ENCODE assay signal across 8 cellular contexts in the genomic region with DNA sequence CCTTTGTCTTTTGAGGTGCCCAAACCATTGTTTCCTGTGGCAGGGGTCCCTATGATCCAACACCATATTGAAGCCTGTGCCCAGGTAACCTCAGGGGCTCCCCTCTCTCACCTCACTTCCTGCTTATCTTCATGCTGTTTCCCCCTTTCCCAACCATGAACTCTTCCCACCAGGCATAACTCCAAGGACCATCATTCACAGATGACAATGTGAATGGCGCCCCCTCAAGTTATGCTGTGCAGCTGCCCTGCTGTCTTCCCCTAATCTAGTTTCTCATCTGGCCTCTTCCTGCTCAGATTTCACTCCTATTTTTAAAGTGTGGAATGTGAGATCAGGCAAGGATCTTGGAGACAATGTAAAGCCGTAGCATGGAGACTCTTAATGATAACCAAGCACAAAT. TPM values are rescaled to one million over a fixed set of nuclear protein-coding genes. Genes with fewer than 3 reads are reported as not detected.
A peak's percentile ranks its signal among the peaks of the same experiment; 100 is the strongest.
DNase-seq lines count a peak whose midpoint lies in the region; ATAC-seq, FAIRE-seq and TF ChIP-seq lines count a peak whose summit lies in the region.

No MANE protein-coding gene starts in this region.

- no peak overlapping the region for H3K9ac ChIP-seq in HUES6 (ENCODE audit: low read length)
- peak overlapping the region; percentile 100 for H3K9ac ChIP-seq in astrocyte (ENCODE audit: low read length)

- H3K36me3 Mint-ChIP-seq in astrocyte (ENCODE audit: low read depth, unreplicated experiment) (peaks cover 16% of the 10 kb centered on the region), natural killer cell (peaks cover 7% of the 10 kb centered on the region)

- H3K4me1 Mint-ChIP-seq in astrocyte (ENCODE audit: low read depth, unreplicated experiment) (peaks cover 23% of the 10 kb centered on the region), natural killer cell (peaks cover 26 to 48% of the 10 kb centered on the region in 2 donors)

- H4K20me1 ChIP-seq in astrocyte (ENCODE audit: insufficient read depth, low read length), result no peaks in the 10 kb centered on the region

- H3K27me3 ChIP-seq in HUES6 (ENCODE audit: control insufficient read depth, insufficient read depth, low read length) (peaks cover 31% of the 10 kb centered on the region), astrocyte (ENCODE audit: insufficient read depth, low read length) (peaks cover 15% of the 10 kb centered on the region)

- H3K4me1 ChIP-seq in HUES6 (ENCODE audit: control insufficient read depth, insufficient read depth, low read length), result peaks cover 52% of the 10 kb centered on the region
- peaks cover 39% of the 10 kb centered on the region for H3K4me1 ChIP-seq in astrocyte (ENCODE audit: insufficient read depth, low read length)

- peaks cover 21% of the 10 kb centered on the region for H3K36me3 ChIP-seq in HUES6 (ENCODE audit: control insufficient read depth, insufficient read depth, low read length)
- H3K36me3 ChIP-seq in astrocyte (ENCODE audit: insufficient read depth, low read length), result peaks cover 7% of the 10 kb centered on the region

- peak; percentile 18 for DNase-seq in NCI-H2171 treated with DMSO at 0.1 percent for 48 hours (lab: John Stamatoyannopoulos, UW)
- DNase-seq in NCI-H2171 (lab: John Stamatoyannopoulos, UW), result no peak
- peak; percentile 32 for DNase-seq in astrocyte (ENCODE audit: low read depth)
- no peak for DNase-seq in natural killer cell
- no peak for DNase-seq in T1000 (lab: John Stamatoyannopoulos, UW)
- no peak for DNase-seq in DMS153 treated with DMSO at 0.1 percent for 48 hours (lab: John Stamatoyannopoulos, UW; ENCODE audit: unreplicated experiment)

- no peak for FAIRE-seq in astrocyte (lab: Jason Lieb, UNC)

- H3K27me3 Mint-ChIP-seq in astrocyte (ENCODE audit: low read depth, unreplicated experiment) (peaks cover 12% of the 10 kb centered on the region), natural killer cell (ENCODE audit: low read depth in 2 of 2) (peaks cover 1 to 13% of the 10 kb centered on the region in 2 donors)

- no peak for ATAC-seq in natural killer cell
- ATAC-seq in HG02642 (IDR thresholded peaks at IDR 0.05; ENCODE audit: poor library complexity, unreplicated experiment), result no peak

- H3K27ac ChIP-seq in HUES6 (ENCODE audit: low read depth, low read length) (no peak overlapping the region), astrocyte (ENCODE audit: low read depth, low read length) (peak overlapping the region; percentile 7)

- intact Hi-C loops in natural killer cell (cut with micrococcal nuclease), result no loop called here

- H3K9me3 Mint-ChIP-seq in astrocyte (ENCODE audit: unreplicated experiment) (peaks cover 4% of the 10 kb centered on the region), natural killer cell (no peaks in the 10 kb centered on the region)

- H3K4me3 Mint-ChIP-seq in astrocyte (ENCODE audit: unreplicated experiment) (peak overlapping the region; percentile 98), natural killer cell (peak overlapping the region; percentile 94)

- H3K4me2 ChIP-seq in astrocyte (ENCODE audit: low read length), result peak overlapping the region; percentile 98

- peak overlapping the region; percentile 79; the same call in 1 of the 2 replicates for H3K4me3 ChIP-seq in HUES6 (ENCODE audit: low read depth, low read length)
- H3K4me3 ChIP-seq in astrocyte (ENCODE audit: insufficient read depth, low read depth, low read length), result no peak overlapping the region

- H3K9me3 ChIP-seq in HUES6 (ENCODE audit: control insufficient read depth, insufficient read depth, low read depth, low read length) (no peaks in the 10 kb centered on the region), astrocyte (ENCODE audit: insufficient read depth, low read depth, low read length) (no peaks in the 10 kb centered on the region)

- H3K27ac Mint-ChIP-seq in astrocyte (ENCODE audit: unreplicated experiment) (peak overlapping the region; percentile 96), natural killer cell (peak overlapping the region; percentile 84 to 90)

- no peak overlapping the region for H2AFZ ChIP-seq in astrocyte (ENCODE audit: low read depth, low read length)

- TF ChIP-seq CTCF in astrocyte (IDR thresholded peaks at IDR 0.05; ENCODE audit: insufficient read depth, low read depth, low read length), result no peak
- TF ChIP-seq CTCF in natural killer cell (IDR thresholded peaks at IDR 0.05), result no peak

- H3K79me2 ChIP-seq in astrocyte (ENCODE audit: insufficient read depth, low read length), result peaks cover 18% of the 10 kb centered on the region

RNA-seq across cellular contexts. Expression of a gene that starts 1.4 kb away (rescaled TPM):
- total RNA-seq in astrocyte (49.5 and 55.3 TPM in 2 replicates), natural killer cell (10 to 100 TPM; 27.6 to 36.3 (median 33.8) TPM)

RNA-seq across cellular contexts. Expression of a gene that starts 14.1 kb away (rescaled TPM):
- total RNA-seq in astrocyte (0.39 and 0.70 TPM in 2 replicates), natural killer cell (under 1 TPM in 2 of 3 donors, not detected in 1; 0.12 to 0.20 TPM)

RNA-seq across cellular contexts. Expression of a gene that starts 43.5 kb away (rescaled TPM):
- total RNA-seq in astrocyte, result 151 and 163 TPM in 2 replicates
- 10 to 100 TPM in 2 of 3 donors, 1 to 10 TPM in 1; 9.6 to 19.2 (median 12.7) TPM for total RNA-seq in natural killer cell

RNA-seq across cellular contexts. Expression of a gene that starts 43.7 kb away (rescaled TPM):
- total RNA-seq in astrocyte, result 3.8 TPM in 2 replicates
- total RNA-seq in natural killer cell, result 1 to 10 TPM; 1.7 to 2.3 (median 1.8) TPM

Comparison
In these comparisons a context has a peak if more than half of its experiments do, and no peak if none do; other contexts are left out.
1. DNase-seq: peak in NCI-H2171 treated with DMSO at 0.1 percent for 48 hours (single experiment) and astrocyte (single experiment); none in NCI-H2171 (single experiment), natural killer cell (single experiment), T1000 (single experiment) and DMS153 treated with DMSO at 0.1 percent for 48 hours (single experiment).